17 cellular contexts compared by ENCODE assay signal in the genomic region with DNA sequence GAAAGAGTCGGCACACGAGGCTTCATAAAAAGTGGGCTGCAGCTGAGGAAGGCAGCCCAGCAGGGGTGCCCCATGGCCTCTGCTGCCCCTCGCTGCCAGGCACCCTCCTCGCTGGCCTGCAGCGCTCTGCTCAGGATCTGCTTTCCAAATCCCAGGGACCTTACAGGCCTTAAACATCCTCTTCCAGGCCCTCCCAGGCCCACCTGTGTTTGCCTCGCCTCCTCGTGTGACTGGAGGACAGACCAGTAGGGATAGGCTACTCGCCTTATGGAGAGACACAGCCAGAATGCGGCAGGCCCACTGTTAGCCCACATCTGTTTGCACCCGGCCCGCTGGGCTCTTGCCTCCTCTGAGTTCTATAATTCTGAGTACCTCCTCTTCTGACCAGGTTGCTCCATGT.
"Had no signal": no experiment of that assay in that cellular context is flagged by ENCODE, and none has a peak within 500 bp of the region (broad histone marks: within the 10 kb centered on the region; RNA-seq: fewer than 3 reads in every experiment).

No MANE protein-coding gene starts in this region.

- H3K9me3 ChIP-seq: adrenal gland, esophagus squamous epithelium, left ventricle myocardium inferior, thoracic aorta had no signal

- H3K4me1 Mint-ChIP-seq: stimulated activated naive CD8-positive, alpha-beta T cell treated with anti-CD3 and anti-CD28 coated beads, Interleukin-15, amount 100 ng/mL, for 72 hours had no signal

- H3K4me1 ChIP-seq: parathyroid adenoma had no signal

- H3K27ac ChIP-seq: adrenal gland, esophagus squamous epithelium, left ventricle myocardium inferior, neural progenitor cell, parathyroid adenoma, skin epidermis, thoracic aorta had no signal

- H3K36me3 Mint-ChIP-seq: neural progenitor cell had no signal

- H3K27me3 ChIP-seq: adrenal gland, esophagus squamous epithelium, neural progenitor cell had no signal

- H3K4me3 Mint-ChIP-seq: activated CD8-positive, alpha-beta T cell treated with anti-CD3 and anti-CD28 coated beads, Interleukin-2, amount 10 ng/mL, durations not matched to agents 7 days and 5 days; brain; central memory CD8-positive, alpha-beta T cell; dendritic cell treated with granulocyte-macrophage colony-stimulating factor and Interleukin-4, amounts not matched to agents 40 ng/mL and 50 ng/mL, for 4 days; neural progenitor cell; stimulated activated naive CD8-positive, alpha-beta T cell treated with anti-CD3 and anti-CD28 coated beads, Interleukin-15, amount 100 ng/mL, for 72 hours had no signal

- FAIRE-seq: islet of Langerhans had no signal

- H3K36me3 ChIP-seq: adrenal gland, esophagus squamous epithelium, left ventricle myocardium inferior, neural progenitor cell, thoracic aorta had no signal

- H3K27me3 Mint-ChIP-seq: central memory CD8-positive, alpha-beta T cell; dendritic cell treated with granulocyte-macrophage colony-stimulating factor and Interleukin-4, amounts not matched to agents 40 ng/mL and 50 ng/mL, for 4 days; stimulated activated naive CD8-positive, alpha-beta T cell treated with anti-CD3 and anti-CD28 coated beads, Interleukin-15, amount 100 ng/mL, for 72 hours had no signal

- H3K9me3 Mint-ChIP-seq: activated T-helper 2 cell treated with anti-CD3 and anti-CD28 coated beads, Interferon-gamma antibody, Interleukin-2, Interleukin-4, amounts not matched to agents 10 μg/mL and 5 μg/mL and 100 μg/mL, durations not matched to agents 14 hours and 24 hours and 36 hours; brain; central memory CD8-positive, alpha-beta T cell; dendritic cell treated with granulocyte-macrophage colony-stimulating factor and Interleukin-4, amounts not matched to agents 40 ng/mL and 50 ng/mL, for 4 days; neural progenitor cell had no signal

- H3K4me2 ChIP-seq: neural progenitor cell had no signal

- H3K4me3 ChIP-seq: adrenal gland, esophagus squamous epithelium, left ventricle myocardium inferior, neural progenitor cell, skin epidermis, thoracic aorta had no signal

- DNase-seq: activated CD4-positive, alpha-beta T cell treated with anti-CD3 and anti-CD28 coated beads for 48 hours; activated CD8-positive, alpha-beta T cell treated with anti-CD3 and anti-CD28 coated beads, Interleukin-2, amount 10 ng/mL, durations not matched to agents 7 days and 5 days; activated naive CD4-positive, alpha-beta T cell treated with anti-CD3 and anti-CD28 coated beads, Interleukin-2, amount 50 U/mL, for 16 hours; esophagus squamous epithelium; left ventricle myocardium inferior; stimulated activated CD4-positive, alpha-beta T cell treated with anti-CD3 and anti-CD28 coated beads, Interleukin-4, amount 100 ng/mL, for 4 hours; stimulated activated naive CD8-positive, alpha-beta T cell treated with anti-CD3 and anti-CD28 coated beads, Interleukin-15, amount 100 ng/mL, for 72 hours had no signal

- ATAC-seq: activated CD8-positive, alpha-beta T cell treated with anti-CD3 and anti-CD28 coated beads, Interleukin-2, amount 10 ng/mL, durations not matched to agents 7 days and 5 days; stimulated activated naive CD8-positive, alpha-beta T cell treated with anti-CD3 and anti-CD28 coated beads, Interleukin-15, amount 100 ng/mL, for 72 hours had no signal

- H3K27ac Mint-ChIP-seq: activated CD8-positive, alpha-beta T cell treated with anti-CD3 and anti-CD28 coated beads, Interleukin-2, amount 10 ng/mL, durations not matched to agents 7 days and 5 days; activated T-helper 2 cell treated with anti-CD3 and anti-CD28 coated beads, Interferon-gamma antibody, Interleukin-2, Interleukin-4, amounts not matched to agents 10 μg/mL and 5 μg/mL and 100 μg/mL, durations not matched to agents 14 hours and 24 hours and 36 hours; dendritic cell treated with granulocyte-macrophage colony-stimulating factor and Interleukin-4, amounts not matched to agents 40 ng/mL and 50 ng/mL, for 4 days; neural progenitor cell had no signal
